In the genomic region with DNA sequence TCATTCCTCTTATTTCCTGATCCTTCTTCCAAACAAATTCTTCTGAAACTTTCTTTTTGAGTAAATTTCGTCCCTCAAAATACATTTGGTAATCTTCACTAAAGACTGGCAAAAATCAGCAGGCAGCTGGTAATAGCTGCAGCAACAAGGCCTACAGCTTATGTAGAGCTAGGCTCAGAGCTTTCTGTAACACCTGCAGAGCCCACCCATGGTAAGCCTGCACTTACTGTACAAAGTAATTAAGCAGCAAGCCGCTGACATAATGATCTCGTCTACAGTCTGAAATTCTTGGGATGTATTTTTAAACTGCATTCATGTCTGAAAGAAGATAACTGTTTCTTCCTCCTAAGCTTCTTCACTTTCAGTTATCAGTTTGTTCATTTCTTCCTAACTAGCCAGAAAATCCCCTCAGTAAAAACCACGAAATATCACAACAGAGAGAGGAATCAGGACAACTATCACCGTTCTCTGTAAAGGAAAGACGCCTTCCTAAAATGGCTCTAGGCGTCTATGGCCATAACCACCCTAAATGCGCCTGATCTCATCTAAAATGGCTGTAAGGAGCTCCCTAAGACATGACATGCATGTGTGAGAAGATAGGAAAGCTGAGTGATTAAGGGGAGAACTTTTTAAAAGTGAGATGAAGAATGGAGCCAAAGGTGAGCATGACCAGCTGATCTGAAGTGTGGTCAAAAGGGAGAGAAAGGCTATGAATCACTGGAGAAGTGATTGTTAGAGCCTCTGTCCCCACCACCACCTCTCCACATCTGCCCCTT, we compare ENCODE assay signal across 1 cellular context.
TF ChIP-seq lines count a peak whose summit lies in the region.

No MANE protein-coding gene starts in this region.

TF ChIP-seq in WTC11, 78 proteins besides CTCF, POLR2A, EP300 and RAD21 (continued from another document):
- TF ChIP-seq, protein P1, sequence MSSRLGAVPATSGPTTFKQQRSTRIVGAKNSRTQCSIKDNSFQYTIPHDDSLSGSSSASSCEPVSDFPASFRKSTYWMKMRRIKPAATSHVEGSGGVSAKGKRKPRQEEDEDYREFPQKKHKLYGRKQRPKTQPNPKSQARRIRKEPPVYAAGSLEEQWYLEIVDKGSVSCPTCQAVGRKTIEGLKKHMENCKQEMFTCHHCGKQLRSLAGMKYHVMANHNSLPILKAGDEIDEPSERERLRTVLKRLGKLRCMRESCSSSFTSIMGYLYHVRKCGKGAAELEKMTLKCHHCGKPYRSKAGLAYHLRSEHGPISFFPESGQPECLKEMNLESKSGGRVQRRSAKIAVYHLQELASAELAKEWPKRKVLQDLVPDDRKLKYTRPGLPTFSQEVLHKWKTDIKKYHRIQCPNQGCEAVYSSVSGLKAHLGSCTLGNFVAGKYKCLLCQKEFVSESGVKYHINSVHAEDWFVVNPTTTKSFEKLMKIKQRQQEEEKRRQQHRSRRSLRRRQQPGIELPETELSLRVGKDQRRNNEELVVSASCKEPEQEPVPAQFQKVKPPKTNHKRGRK (CRISPR knock-in tag; IDR thresholded peaks at IDR 0.05; ENCODE audit: borderline replicate concordance), result no peak
- TF ChIP-seq IRF1 (CRISPR knock-in tag; IDR thresholded peaks at IDR 0.05) (no peak), JAZF1 (CRISPR knock-in tag; IDR thresholded peaks at IDR 0.05) (no peak), ZNF219 (CRISPR knock-in tag; IDR thresholded peaks at IDR 0.05; ENCODE audit: borderline replicate concordance) (no peak), MXD4 (CRISPR knock-in tag; IDR thresholded peaks at IDR 0.05; ENCODE audit: borderline replicate concordance) (no peak), ZNF121 (CRISPR knock-in tag; IDR thresholded peaks at IDR 0.05) (no peak), NFYB (CRISPR knock-in tag; conservative IDR thresholded peaks at IDR 0.05; ENCODE audit: low read depth) (no peak), TEAD1 (CRISPR knock-in tag; IDR thresholded peaks at IDR 0.05) (no peak), ZNF671 (CRISPR knock-in tag; IDR thresholded peaks at IDR 0.05) (no peak), FOXP4 (CRISPR knock-in tag; IDR thresholded peaks at IDR 0.05) (no peak), ZNF263 (CRISPR knock-in tag; IDR thresholded peaks at IDR 0.05; ENCODE audit: low read depth) (no peak)
TF ChIP-seq in WTC11: peak in this region for 0.
